Comparison of ENCODE assay signal across 1 cellular context in the genomic region with DNA sequence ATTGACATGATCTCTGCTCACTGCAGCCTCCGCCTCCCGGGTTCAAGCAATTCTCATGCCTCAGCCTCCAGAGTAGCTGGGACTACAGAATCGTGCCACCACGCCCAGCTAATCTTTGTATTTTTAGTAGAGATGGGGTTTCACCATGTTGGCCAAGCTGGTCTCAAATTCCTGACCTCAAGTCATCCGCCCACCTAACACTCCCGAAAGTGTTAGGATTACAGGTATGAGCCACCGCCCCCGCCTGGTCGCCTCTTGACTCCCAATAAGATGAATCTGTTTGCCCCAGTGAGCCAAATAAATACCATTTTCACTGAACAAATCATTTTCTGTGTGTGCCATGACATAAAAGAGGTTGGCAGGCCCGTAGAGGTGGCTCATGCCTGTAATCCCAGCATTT.
TF ChIP-seq lines count a peak whose summit lies in the region.

No MANE protein-coding gene starts in this region.

TF ChIP-seq in HepG2, 621 proteins besides CTCF, POLR2A, EP300 and RAD21:
- TF ChIP-seq ZNF770 (CRISPR knock-in tag; IDR thresholded peaks at IDR 0.05), result peak; percentile 52; the same call in 1 of the 2 replicates
- TF ChIP-seq ZNF121 (CRISPR knock-in tag; IDR thresholded peaks at IDR 0.05), result peak; percentile 45; the same call in 1 of the 2 replicates
TF ChIP-seq in HepG2: peak in this region for 2; not testable (repeated sequence) for 619.
